Comparison of ENCODE assay signal across 20 cellular contexts in the genomic region with DNA sequence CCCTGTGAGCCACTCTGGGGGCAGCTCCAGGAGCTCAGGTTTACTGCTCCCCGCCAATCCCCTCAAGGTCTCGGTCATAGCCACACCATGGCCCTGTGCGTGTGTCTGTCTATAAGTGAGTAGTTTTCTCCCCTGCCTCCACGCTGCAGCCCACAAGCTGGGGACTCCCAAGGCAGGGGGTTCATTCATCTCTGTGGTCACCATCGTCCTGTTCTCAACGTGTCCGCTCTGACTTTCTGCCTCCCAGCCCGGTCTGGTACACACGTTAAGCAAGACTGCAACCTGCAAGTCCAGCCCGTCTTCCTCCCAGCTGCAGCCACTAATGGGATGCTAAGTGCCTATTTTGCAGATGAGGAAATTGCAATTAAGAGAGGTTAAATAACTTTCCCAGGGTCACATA. TPM values are rescaled to one million over a fixed set of nuclear protein-coding genes. Genes with fewer than 3 reads are reported as not detected.
"Had no signal": no experiment of that assay in that cellular context is flagged by ENCODE, and none has a peak within 500 bp of the region (broad histone marks: within the 10 kb centered on the region; RNA-seq: fewer than 3 reads in every experiment).

No MANE protein-coding gene starts in this region.

- H3K36me3 ChIP-seq: SJSA1 had no signal

- ATAC-seq: HepG2 had no signal

- H3K27ac ChIP-seq: SJSA1, SK-N-MC had no signal

- H3K4me1 ChIP-seq: SJSA1 had no signal

- H3K4me3 ChIP-seq: SJSA1, SK-N-MC had no signal

- DNase-seq: IMR-90, Karpas-422, KG1, MM.1S, MV-4-11, NCI-H1048, NCI-H1105, NCI-H1436 treated with DMSO at 0.1 percent for 48 hours, NCI-H1694, NCI-H187 treated with DMSO at 0.1 percent for 48 hours, NCI-H2171 treated with DMSO at 0.1 percent for 48 hours, NCI-H446 treated with DMSO at 0.1 percent for 48 hours, NCI-H526, NCI-H82, Right ventricle myocardium superior, SIG-M5 had no signal

- H3K9me3 ChIP-seq: SJSA1 had no signal

RNA-seq across cellular contexts. Expression of a gene that starts 49.8 kb away (rescaled TPM):
- total RNA-seq: HepG2, HT1080, IMR-90, SJSA1 had no signal
- polyA plus RNA-seq: HepG2, IMR-90 had no signal
